Comparison of ENCODE assay signal across 8 cellular contexts in the genomic region with DNA sequence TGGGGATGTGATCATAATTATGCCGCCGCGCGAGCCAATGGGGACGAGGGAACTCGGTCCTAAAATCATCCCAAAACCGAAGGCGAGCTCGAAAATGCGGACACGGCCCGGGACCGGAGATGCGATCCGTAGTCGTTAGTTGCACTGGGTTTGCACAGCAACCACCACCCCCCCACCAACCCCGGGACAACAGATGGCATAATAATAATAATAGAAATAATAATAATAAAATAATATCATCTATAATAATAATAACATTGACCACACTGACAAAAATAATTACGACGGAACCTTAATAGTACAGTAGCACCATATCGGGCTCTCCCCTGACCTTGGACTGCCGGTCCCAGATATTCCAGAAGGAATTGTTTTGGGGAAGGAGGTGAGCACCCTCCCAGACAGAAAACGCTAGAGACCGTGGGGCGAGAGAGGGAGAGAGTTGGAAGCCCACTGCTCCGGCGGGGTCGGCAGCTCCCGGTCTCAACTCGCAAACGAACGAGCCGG. TPM values are rescaled to one million over a fixed set of nuclear protein-coding genes. Genes with fewer than 3 reads are reported as not detected.
A peak's percentile ranks its signal among the peaks of the same experiment; 100 is the strongest.
DNase-seq lines count a peak whose midpoint lies in the region; ATAC-seq and TF ChIP-seq lines count a peak whose summit lies in the region.

No MANE protein-coding gene starts in this region.

- peak overlapping the region; percentile 51 to 52 for H3K27ac ChIP-seq in coronary artery

- peak overlapping the region in 1 of 6 donors; percentile 59 for H3K27ac Mint-ChIP-seq in naive B cell

- H3K4me3 ChIP-seq in AG10803 (ENCODE audit: low read length) (peak overlapping the region; percentile 96), H7 (ENCODE audit: insufficient read depth, low read depth, low read length) (peak overlapping the region; percentile 29; the same call in 1 of the 2 replicates), coronary artery (peak overlapping the region; percentile 59)

- peak; percentile 92 for DNase-seq in AG10803 (ENCODE audit: low read depth)
- DNase-seq in H7 = peak; percentile 84
- DNase-seq in coronary artery (ENCODE audit: low spot score) = peak; percentile 64
- DNase-seq in naive B cell = no peak
- DNase-seq in NOMO-1 treated with DMSO at 0.1 percent for 48 hours (lab: John Stamatoyannopoulos, UW; ENCODE audit: unreplicated experiment) = no peak
- DNase-seq in DMS153 treated with DMSO at 0.1 percent for 48 hours (lab: John Stamatoyannopoulos, UW; ENCODE audit: unreplicated experiment) = no peak

- peak overlapping the region in 6 of 8 donors; percentile 2 to 73 (median 42) for H3K4me3 Mint-ChIP-seq in naive B cell

- TF ChIP-seq CTCF in AG10803 (conservative IDR thresholded peaks at IDR 0.05; ENCODE audit: low read length) (no peak), coronary artery (IDR thresholded peaks at IDR 0.05) (no peak)

- peaks cover 98% of the 10 kb centered on the region for H3K27me3 ChIP-seq in H7 (ENCODE audit: control insufficient read depth, insufficient read depth, low read length)

- peaks cover 54 to 77% (median 64%) of the 10 kb centered on the region in 3 donors for H3K27me3 Mint-ChIP-seq in naive B cell

- ATAC-seq in naive B cell (ENCODE audit: low read depth in 2 of 2) (no peak), GM21737 (IDR thresholded peaks at IDR 0.05; ENCODE audit: unreplicated experiment) (no peak), GM21723 (IDR thresholded peaks at IDR 0.05; ENCODE audit: unreplicated experiment) (no peak)

- H3K36me3 Mint-ChIP-seq in naive B cell = no peaks in the 10 kb centered on the region

- peaks cover 12 to 27% (median 15%) of the 10 kb centered on the region in 3 donors for H3K4me1 Mint-ChIP-seq in naive B cell

- H3K9me3 Mint-ChIP-seq in naive B cell = peaks cover 0 to 5% (median 0%) of the 10 kb centered on the region in 7 donors

- no peaks in the 10 kb centered on the region for H3K36me3 ChIP-seq in H7 (replicated peaks; ENCODE audit: control insufficient read depth, insufficient read depth, low read length)

RNA-seq across cellular contexts. Expression of a gene that starts 1.1 kb away (rescaled TPM):
- total RNA-seq in H7 (2014; rRNA removed; shearing (Covaris generic)) = not detected in 2 replicates
- not detected for polyA plus RNA-seq in naive B cell (ENCODE audit: low read depth in 6 of 6)

Comparison
In these comparisons a context has a peak if more than half of its experiments do, and no peak if none do; other contexts are left out.
1. DNase-seq: peak in AG10803 (single experiment), H7 (single experiment) and coronary artery (single experiment); none in naive B cell (single experiment), NOMO-1 treated with DMSO at 0.1 percent for 48 hours (single experiment) and DMS153 treated with DMSO at 0.1 percent for 48 hours (single experiment).
2. H3K4me3 ChIP-seq: peak in every context shown above with its lines; median percentile 96 in AG10803; 59 in coronary artery; 29 in H7.